ENCODE assay signal across 2 cellular contexts in genomic region chr2:95328386-95329125, GRCh38.
TF ChIP-seq lines count a peak whose summit lies in the region.

No MANE protein-coding gene starts in this region.

TF ChIP-seq in K562, 482 proteins besides CTCF, POLR2A, EP300 and RAD21:
- TF ChIP-seq NCOR1 (IDR thresholded peaks at IDR 0.05) = no peak
- peak; percentile 10; the same call in 1 of the 2 replicates for TF ChIP-seq SPI1 (IDR thresholded peaks at IDR 0.05; ENCODE audit: borderline replicate concordance, low read depth, low read length)
- no peak for TF ChIP-seq ZNF184 (CRISPR knock-in tag; IDR thresholded peaks at IDR 0.05)

TF ChIP-seq in HepG2, 621 proteins besides CTCF, POLR2A, EP300 and RAD21:
- TF ChIP-seq ELK4 (CRISPR knock-in tag; IDR thresholded peaks at IDR 0.05; ENCODE audit: borderline replicate concordance) (no peak), PAX8 (CRISPR knock-in tag; IDR thresholded peaks at IDR 0.05; ENCODE audit: borderline replicate concordance) (no peak), ZNF816 (CRISPR knock-in tag; IDR thresholded peaks at IDR 0.05; ENCODE audit: borderline replicate concordance) (no peak), TP53 (CRISPR knock-in tag; conservative IDR thresholded peaks at IDR 0.05) (no peak), ZNF577 (CRISPR knock-in tag; IDR thresholded peaks at IDR 0.05; ENCODE audit: borderline replicate concordance, low read depth) (no peak), ZNF589 (CRISPR knock-in tag; conservative IDR thresholded peaks at IDR 0.05) (no peak), ZNF616 (CRISPR knock-in tag; IDR thresholded peaks at IDR 0.05; ENCODE audit: low read depth) (no peak), NR1H2 (CRISPR knock-in tag; IDR thresholded peaks at IDR 0.05; ENCODE audit: borderline replicate concordance, low read depth) (no peak), RERE (CRISPR knock-in tag; IDR thresholded peaks at IDR 0.05; ENCODE audit: low read depth) (no peak), ZNF225 (CRISPR knock-in tag; IDR thresholded peaks at IDR 0.05) (no peak), ZBTB20 (CRISPR knock-in tag; IDR thresholded peaks at IDR 0.05; ENCODE audit: borderline replicate concordance, low read depth) (no peak), DBP (CRISPR knock-in tag; IDR thresholded peaks at IDR 0.05; ENCODE audit: not compliant biosample characterization) (no peak), CENPBD1 (CRISPR knock-in tag; IDR thresholded peaks at IDR 0.05; ENCODE audit: borderline replicate concordance, low read depth) (no peak), ZNF441 (CRISPR knock-in tag; IDR thresholded peaks at IDR 0.05; ENCODE audit: borderline replicate concordance) (no peak), ZNF24 (IDR thresholded peaks at IDR 0.05) (no peak), RXRB (CRISPR knock-in tag; IDR thresholded peaks at IDR 0.05; ENCODE audit: borderline replicate concordance) (no peak)
